In genomic region chr14:91175296-91175695, GRCh38 we compare ENCODE assay signal across 19 cellular contexts.
"Had no signal": no experiment of that assay in that cellular context is flagged by ENCODE, and none has a peak within 500 bp of the region (broad histone marks: within the 10 kb centered on the region; RNA-seq: fewer than 3 reads in every experiment).

No MANE protein-coding gene starts in this region.

- H3K4me3 ChIP-seq: neural progenitor cell, thoracic aorta, vagina had no signal

- H3K27ac ChIP-seq: neural progenitor cell, thoracic aorta, vagina had no signal

- DNase-seq: activated CD4-positive, alpha-beta T cell treated with anti-CD3 and anti-CD28 coated beads for 36 hours; activated CD4-positive, alpha-beta T cell treated with anti-CD3 and anti-CD28 coated beads, Interleukin-2, amount 50 U/mL, for 48 hours; activated naive CD4-positive, alpha-beta T cell; amniotic stem cell; cerebellar nuclear complex; effector CD4-positive, alpha-beta T cell; foreskin fibroblast; naive thymus-derived CD8-positive, alpha-beta T cell; SK-N-SH; stimulated activated CD4-positive, alpha-beta T cell treated with anti-CD3 and anti-CD28 coated beads, Interleukin-2, amount 100 ng/mL, for 48 hours; stimulated activated CD8-positive, alpha-beta memory T cell treated with anti-CD3 and anti-CD28 coated beads, Interleukin-4, amount 100 ng/mL, for 48 hours; stimulated activated naive CD4-positive, alpha-beta T cell had no signal

- H3K4me3 Mint-ChIP-seq: activated CD4-positive, alpha-beta T cell treated with anti-CD3 and anti-CD28 coated beads for 36 hours; dendritic cell treated with granulocyte-macrophage colony-stimulating factor and Interleukin-4, amounts not matched to agents 40 ng/mL and 50 ng/mL, for 4 days; naive thymus-derived CD8-positive, alpha-beta T cell; neural progenitor cell; type B pancreatic cell; WTC11 had no signal

- H3K4me1 Mint-ChIP-seq: WTC11 had no signal

- H3K9me3 ChIP-seq: SK-N-SH, thoracic aorta, vagina had no signal

- H3K27me3 Mint-ChIP-seq: activated CD4-positive, alpha-beta T cell treated with anti-CD3 and anti-CD28 coated beads for 36 hours; dendritic cell treated with granulocyte-macrophage colony-stimulating factor and Interleukin-4, amounts not matched to agents 40 ng/mL and 50 ng/mL, for 4 days; naive thymus-derived CD8-positive, alpha-beta T cell; type B pancreatic cell had no signal

- ATAC-seq: activated CD4-positive, alpha-beta T cell treated with anti-CD3 and anti-CD28 coated beads for 36 hours; left lobe of liver; naive thymus-derived CD8-positive, alpha-beta T cell; WTC11 had no signal

- H3K27ac Mint-ChIP-seq: dendritic cell treated with granulocyte-macrophage colony-stimulating factor and Interleukin-4, amounts not matched to agents 40 ng/mL and 50 ng/mL, for 4 days; neural progenitor cell; type B pancreatic cell; WTC11 had no signal

- H3K27me3 ChIP-seq: neural progenitor cell, vagina had no signal

- H3K36me3 ChIP-seq: neural progenitor cell, thoracic aorta had no signal

- H3K9me3 Mint-ChIP-seq: dendritic cell treated with granulocyte-macrophage colony-stimulating factor and Interleukin-4, amounts not matched to agents 40 ng/mL and 50 ng/mL, for 4 days; naive thymus-derived CD8-positive, alpha-beta T cell; neural progenitor cell; type B pancreatic cell; WTC11 had no signal

- H3K4me1 ChIP-seq: neural progenitor cell had no signal
